In genomic region chr6:154247119-154247814, GRCh38 we compare ENCODE assay signal across 9 cellular contexts.
DNase-seq lines count a peak whose midpoint lies in the region; ATAC-seq and TF ChIP-seq lines count a peak whose summit lies in the region.
"Had no signal": no experiment of that assay in that cellular context is flagged by ENCODE, and none has a peak within 500 bp of the region (broad histone marks: within the 10 kb centered on the region; RNA-seq: fewer than 3 reads in every experiment).

No MANE protein-coding gene starts in this region.

- no peak for TF ChIP-seq CTCF in dorsolateral prefrontal cortex (IDR thresholded peaks at IDR 0.05 in 54 of 56, conservative IDR thresholded peaks at IDR 0.05 in 2 of 56; ENCODE audit: low read depth in 1 of 56, partially characterized antibody in 56 of 56)

- ATAC-seq in HG02840 (IDR thresholded peaks at IDR 0.05; ENCODE audit: low FRiP score, unreplicated experiment) = peak; percentile 38

- peaks cover 0 to 6% (median 0%) of the 10 kb centered on the region in 45 donors for H3K27me3 ChIP-seq in dorsolateral prefrontal cortex

- H3K27ac ChIP-seq in dorsolateral prefrontal cortex (peak overlapping the region in 56 of 59 donors; percentile 2 to 88 (median 73)), skin epidermis (peak overlapping the region in 16 of 21 experiments; percentile 3 to 82 (median 54))
- H3K27ac ChIP-seq: VCaP had no signal

- intact Hi-C loops in dorsolateral prefrontal cortex (cut with DNase I) = no loop called here

- H3K4me3 ChIP-seq in dorsolateral prefrontal cortex (peak overlapping the region in 58 of 59 donors; percentile 6 to 70 (median 49)), skin epidermis (peak overlapping the region; percentile 10 to 35 (median 25))

- DNase-seq in NCI-H82 (lab: John Stamatoyannopoulos, UW) (peak; percentile 23), NCI-H82 treated with DMSO at 0.1 percent for 48 hours (lab: John Stamatoyannopoulos, UW; ENCODE audit: unreplicated experiment) (no peak), NCI-H526 treated with DMSO at 0.1 percent for 48 hours (lab: John Stamatoyannopoulos, UW) (peak; percentile 80), dorsolateral prefrontal cortex (no peak), NCI-H2171 treated with DMSO at 0.1 percent for 48 hours (lab: John Stamatoyannopoulos, UW) (no peak), dedifferentiated amniotic fluid mesenchymal stem cell (ENCODE audit: extremely low spot score) (no peak)

Comparison
In these comparisons a context has a peak if more than half of its experiments do, and no peak if none do; other contexts are left out.
1. DNase-seq: peak in NCI-H82 (single experiment) and NCI-H526 treated with DMSO at 0.1 percent for 48 hours (single experiment); none in NCI-H82 treated with DMSO at 0.1 percent for 48 hours (single experiment), dorsolateral prefrontal cortex (0 of 10), NCI-H2171 treated with DMSO at 0.1 percent for 48 hours (single experiment) and dedifferentiated amniotic fluid mesenchymal stem cell (single experiment).